Comparison of ENCODE assay signal across 34 cellular contexts in the genomic region with DNA sequence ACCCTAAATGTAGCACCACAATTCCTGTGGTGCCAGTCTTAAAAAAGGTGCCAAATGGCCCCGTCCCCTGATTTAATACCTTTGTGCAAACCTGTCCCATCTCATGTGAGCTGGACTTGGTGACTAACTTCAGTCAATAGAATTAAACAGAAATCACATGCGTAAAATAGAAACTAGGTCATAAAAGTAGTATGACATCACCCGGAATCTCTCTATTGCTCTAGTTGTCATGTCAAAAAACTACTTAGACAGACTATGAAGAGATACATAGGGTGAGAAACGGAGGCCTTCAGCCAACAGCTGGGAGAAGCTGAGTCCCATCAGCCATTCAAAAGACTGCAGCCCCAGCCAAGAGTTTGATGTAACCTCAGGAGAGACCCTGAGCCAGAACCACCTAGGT.
"Had no signal": no experiment of that assay in that cellular context is flagged by ENCODE, and none has a peak within 500 bp of the region (broad histone marks: within the 10 kb centered on the region; RNA-seq: fewer than 3 reads in every experiment).

No MANE protein-coding gene starts in this region.

- H3K4me3 ChIP-seq: adrenal gland, body of pancreas, esophagus squamous epithelium, gastroesophageal sphincter had no signal

- H3K36me3 ChIP-seq: adrenal gland, esophagus squamous epithelium, gastroesophageal sphincter, WERI-Rb-1 had no signal

- H3K4me3 Mint-ChIP-seq: activated B cell treated with CpG ODN at 0.5 μM for 24 hours; activated CD8-positive, alpha-beta T cell treated with anti-CD3 and anti-CD28 coated beads for 36 hours; activated naive CD4-positive, alpha-beta T cell treated with anti-CD3 and anti-CD28 coated beads for 36 hours; activated naive CD4-positive, alpha-beta T cell treated with anti-CD3 and anti-CD28 coated beads, Interleukin-2, amount 50 U/mL, for 24 hours; activated naive CD8-positive, alpha-beta T cell treated with anti-CD3 and anti-CD28 coated beads for 36 hours; activated naive CD8-positive, alpha-beta T cell treated with anti-CD3 and anti-CD28 coated beads, Interleukin-2, amount 50 U/mL, for 24 hours; activated T-cell treated with anti-CD3 and anti-CD28 coated beads, Interleukin-2, amount 50 U/mL, for 4 hours; activated T-helper 17 cell treated with anti-CD3 and anti-CD28 coated beads, Interleukin-2, amount 50 U/mL, for 72 hours; effector memory CD8-positive, alpha-beta T cell; T-cell; T-helper 1 cell treated with Interleukin-12 subunit alpha and Interleukin-12 subunit beta and Interleukin-4 antibody, amounts not matched to agents 30 μg/mL and 1 μg/mL, for 36 hours; T-helper 2 cell treated with Interferon-gamma antibody and Interleukin-4, amounts not matched to agents 5 μg/mL and 100 μg/mL, for 36 hours had no signal

- H3K4me1 ChIP-seq: adrenal gland, body of pancreas, gastroesophageal sphincter had no signal

- H3K27ac ChIP-seq: adrenal gland, body of pancreas, esophagus squamous epithelium, gastroesophageal sphincter, WERI-Rb-1 had no signal

- ATAC-seq: activated CD4-positive, CD25-positive, alpha-beta regulatory T cell treated with anti-CD3 and anti-CD28 coated beads, Interleukin-2, amount 50 U/mL, for 24 hours; activated CD8-positive, alpha-beta T cell treated with anti-CD3 and anti-CD28 coated beads for 36 hours; activated naive CD8-positive, alpha-beta T cell treated with anti-CD3 and anti-CD28 coated beads, Interleukin-2, amount 50 U/mL, for 24 hours; activated T-cell treated with anti-CD3 and anti-CD28 coated beads, Interleukin-2, amount 50 U/mL, for 4 hours; activated T-helper 17 cell treated with anti-CD3 and anti-CD28 coated beads, Interleukin-2, amount 50 U/mL, for 72 hours; body of pancreas; effector memory CD8-positive, alpha-beta T cell; gastroesophageal sphincter; T-cell had no signal

- H3K27me3 ChIP-seq: adrenal gland, body of pancreas, esophagus squamous epithelium, gastroesophageal sphincter had no signal

- H3K9me3 Mint-ChIP-seq: activated B cell treated with CpG ODN at 0.5 μM for 24 hours; activated CD8-positive, alpha-beta T cell treated with anti-CD3 and anti-CD28 coated beads for 36 hours; activated naive CD4-positive, alpha-beta T cell treated with anti-CD3 and anti-CD28 coated beads for 36 hours; activated naive CD4-positive, alpha-beta T cell treated with anti-CD3 and anti-CD28 coated beads, Interleukin-2, amount 50 U/mL, for 24 hours; activated naive CD8-positive, alpha-beta T cell treated with anti-CD3 and anti-CD28 coated beads for 36 hours; activated T-cell treated with anti-CD3 and anti-CD28 coated beads, Interleukin-2, amount 50 U/mL, for 4 hours; activated T-helper 17 cell treated with anti-CD3 and anti-CD28 coated beads, Interleukin-2, amount 50 U/mL, for 72 hours; T-cell; T-helper 1 cell treated with Interleukin-12 subunit alpha and Interleukin-12 subunit beta and Interleukin-4 antibody, amounts not matched to agents 30 μg/mL and 1 μg/mL, for 36 hours; T-helper 2 cell treated with Interferon-gamma antibody and Interleukin-4, amounts not matched to agents 5 μg/mL and 100 μg/mL, for 36 hours had no signal

- H3K27ac Mint-ChIP-seq: activated B cell treated with CpG ODN at 0.5 μM for 24 hours; activated CD8-positive, alpha-beta T cell treated with anti-CD3 and anti-CD28 coated beads for 36 hours; activated naive CD4-positive, alpha-beta T cell treated with anti-CD3 and anti-CD28 coated beads for 36 hours; activated naive CD4-positive, alpha-beta T cell treated with anti-CD3 and anti-CD28 coated beads, Interleukin-2, amount 50 U/mL, for 24 hours; activated naive CD8-positive, alpha-beta T cell treated with anti-CD3 and anti-CD28 coated beads for 36 hours; activated naive CD8-positive, alpha-beta T cell treated with anti-CD3 and anti-CD28 coated beads, Interleukin-2, amount 50 U/mL, for 24 hours; activated T-helper 17 cell treated with anti-CD3 and anti-CD28 coated beads, Interleukin-2, amount 50 U/mL, for 72 hours; effector memory CD8-positive, alpha-beta T cell; T-cell; T-helper 1 cell treated with Interleukin-12 subunit alpha and Interleukin-12 subunit beta and Interleukin-4 antibody, amounts not matched to agents 30 μg/mL and 1 μg/mL, for 36 hours; T-helper 2 cell treated with Interferon-gamma antibody and Interleukin-4, amounts not matched to agents 5 μg/mL and 100 μg/mL, for 36 hours had no signal

- H3K27me3 Mint-ChIP-seq: effector memory CD8-positive, alpha-beta T cell had no signal

- H3K9me3 ChIP-seq: body of pancreas, esophagus squamous epithelium, gastroesophageal sphincter had no signal

- DNase-seq: activated B cell treated with CpG ODN at 0.5 μM for 24 hours; activated CD4-positive, alpha-beta T cell treated with anti-CD3 and anti-CD28 coated beads for 48 hours; activated CD4-positive, alpha-beta T cell treated with anti-CD3 and anti-CD28 coated beads, Interleukin-2, amount 50 U/mL, for 1 hour; activated CD4-positive, alpha-beta T cell treated with anti-CD3 and anti-CD28 coated beads, Interleukin-2, amount 50 U/mL, for 48 hours; activated CD8-positive, alpha-beta memory T cell treated with anti-CD3 and anti-CD28 coated beads for 24 hours; activated CD8-positive, alpha-beta T cell treated with anti-CD3 and anti-CD28 coated beads for 36 hours; activated effector memory CD4-positive, alpha-beta T cell treated with Interleukin-2 at 50 U/mL for 16 hours; activated gamma-delta T cell treated with Interleukin-2 at 50 U/mL for 16 hours; activated naive CD4-positive, alpha-beta T cell treated with anti-CD3 and anti-CD28 coated beads for 36 hours; activated naive CD8-positive, alpha-beta T cell treated with anti-CD3 and anti-CD28 coated beads for 36 hours; activated naive CD8-positive, alpha-beta T cell treated with anti-CD3 and anti-CD28 coated beads, Interleukin-2, amount 50 U/mL, for 24 hours; activated T-cell treated with anti-CD3 and anti-CD28 coated beads, Interleukin-2, amount 50 U/mL, for 4 hours; adrenal gland; amygdala; aorta; body of pancreas; caudate nucleus; cortex of kidney; dermis blood vessel endothelial cell; effector CD4-positive, alpha-beta T cell; effector memory CD8-positive, alpha-beta T cell; erythroblast; esophagus squamous epithelium; foreskin melanocyte; SW 1271; T-cell; T1000; WERI-Rb-1 had no signal

- H3K4me1 Mint-ChIP-seq: activated B cell treated with CpG ODN at 0.5 μM for 24 hours; activated naive CD4-positive, alpha-beta T cell treated with anti-CD3 and anti-CD28 coated beads, Interleukin-2, amount 50 U/mL, for 24 hours; activated naive CD8-positive, alpha-beta T cell treated with anti-CD3 and anti-CD28 coated beads for 36 hours; activated naive CD8-positive, alpha-beta T cell treated with anti-CD3 and anti-CD28 coated beads, Interleukin-2, amount 50 U/mL, for 24 hours; activated T-helper 17 cell treated with anti-CD3 and anti-CD28 coated beads, Interleukin-2, amount 50 U/mL, for 72 hours; T-cell had no signal
